1 cellular context compared by ENCODE assay signal in genomic region chr5:138264183-138264582, GRCh38.
TF ChIP-seq lines count a peak whose summit lies in the region.

No MANE protein-coding gene starts in this region.

TF ChIP-seq in GM23338, 12 proteins besides CTCF, POLR2A, EP300 and RAD21:
- TF ChIP-seq, protein P1, sequence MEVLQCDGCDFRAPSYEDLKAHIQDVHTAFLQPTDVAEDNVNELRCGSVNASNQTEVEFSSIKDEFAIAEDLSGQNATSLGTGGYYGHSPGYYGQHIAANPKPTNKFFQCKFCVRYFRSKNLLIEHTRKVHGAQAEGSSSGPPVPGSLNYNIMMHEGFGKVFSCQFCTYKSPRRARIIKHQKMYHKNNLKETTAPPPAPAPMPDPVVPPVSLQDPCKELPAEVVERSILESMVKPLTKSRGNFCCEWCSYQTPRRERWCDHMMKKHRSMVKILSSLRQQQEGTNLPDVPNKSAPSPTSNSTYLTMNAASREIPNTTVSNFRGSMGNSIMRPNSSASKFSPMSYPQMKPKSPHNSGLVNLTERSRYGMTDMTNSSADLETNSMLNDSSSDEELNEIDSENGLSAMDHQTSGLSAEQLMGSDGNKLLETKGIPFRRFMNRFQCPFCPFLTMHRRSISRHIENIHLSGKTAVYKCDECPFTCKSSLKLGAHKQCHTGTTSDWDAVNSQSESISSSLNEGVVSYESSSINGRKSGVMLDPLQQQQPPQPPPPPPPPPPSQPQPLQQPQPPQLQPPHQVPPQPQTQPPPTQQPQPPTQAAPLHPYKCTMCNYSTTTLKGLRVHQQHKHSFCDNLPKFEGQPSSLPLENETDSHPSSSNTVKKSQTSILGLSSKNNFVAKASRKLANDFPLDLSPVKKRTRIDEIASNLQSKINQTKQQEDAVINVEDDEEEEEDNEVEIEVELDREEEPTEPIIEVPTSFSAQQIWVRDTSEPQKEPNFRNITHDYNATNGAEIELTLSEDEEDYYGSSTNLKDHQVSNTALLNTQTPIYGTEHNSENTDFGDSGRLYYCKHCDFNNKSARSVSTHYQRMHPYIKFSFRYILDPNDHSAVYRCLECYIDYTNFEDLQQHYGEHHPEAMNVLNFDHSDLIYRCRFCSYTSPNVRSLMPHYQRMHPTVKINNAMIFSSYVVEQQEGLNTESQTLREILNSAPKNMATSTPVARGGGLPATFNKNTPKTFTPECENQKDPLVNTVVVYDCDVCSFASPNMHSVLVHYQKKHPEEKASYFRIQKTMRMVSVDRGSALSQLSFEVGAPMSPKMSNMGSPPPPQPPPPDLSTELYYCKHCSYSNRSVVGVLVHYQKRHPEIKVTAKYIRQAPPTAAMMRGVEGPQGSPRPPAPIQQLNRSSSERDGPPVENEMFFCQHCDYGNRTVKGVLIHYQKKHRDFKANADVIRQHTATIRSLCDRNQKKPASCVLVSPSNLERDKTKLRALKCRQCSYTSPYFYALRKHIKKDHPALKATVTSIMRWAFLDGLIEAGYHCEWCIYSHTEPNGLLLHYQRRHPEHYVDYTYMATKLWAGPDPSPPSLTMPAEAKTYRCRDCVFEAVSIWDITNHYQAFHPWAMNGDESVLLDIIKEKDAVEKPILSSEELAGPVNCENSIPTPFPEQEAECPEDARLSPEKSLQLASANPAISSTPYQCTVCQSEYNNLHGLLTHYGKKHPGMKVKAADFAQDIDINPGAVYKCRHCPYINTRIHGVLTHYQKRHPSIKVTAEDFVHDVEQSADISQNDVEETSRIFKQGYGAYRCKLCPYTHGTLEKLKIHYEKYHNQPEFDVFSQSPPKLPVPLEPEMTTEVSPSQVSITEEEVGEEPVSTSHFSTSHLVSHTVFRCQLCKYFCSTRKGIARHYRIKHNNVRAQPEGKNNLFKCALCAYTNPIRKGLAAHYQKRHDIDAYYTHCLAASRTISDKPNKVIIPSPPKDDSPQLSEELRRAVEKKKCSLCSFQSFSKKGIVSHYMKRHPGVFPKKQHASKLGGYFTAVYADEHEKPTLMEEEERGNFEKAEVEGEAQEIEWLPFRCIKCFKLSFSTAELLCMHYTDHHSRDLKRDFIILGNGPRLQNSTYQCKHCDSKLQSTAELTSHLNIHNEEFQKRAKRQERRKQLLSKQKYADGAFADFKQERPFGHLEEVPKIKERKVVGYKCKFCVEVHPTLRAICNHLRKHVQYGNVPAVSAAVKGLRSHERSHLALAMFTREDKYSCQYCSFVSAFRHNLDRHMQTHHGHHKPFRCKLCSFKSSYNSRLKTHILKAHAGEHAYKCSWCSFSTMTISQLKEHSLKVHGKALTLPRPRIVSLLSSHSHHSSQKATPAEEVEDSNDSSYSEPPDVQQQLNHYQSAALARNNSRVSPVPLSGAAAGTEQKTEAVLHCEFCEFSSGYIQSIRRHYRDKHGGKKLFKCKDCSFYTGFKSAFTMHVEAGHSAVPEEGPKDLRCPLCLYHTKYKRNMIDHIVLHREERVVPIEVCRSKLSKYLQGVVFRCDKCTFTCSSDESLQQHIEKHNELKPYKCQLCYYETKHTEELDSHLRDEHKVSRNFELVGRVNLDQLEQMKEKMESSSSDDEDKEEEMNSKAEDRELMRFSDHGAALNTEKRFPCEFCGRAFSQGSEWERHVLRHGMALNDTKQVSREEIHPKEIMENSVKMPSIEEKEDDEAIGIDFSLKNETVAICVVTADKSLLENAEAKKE (CRISPR knock-in tag; IDR thresholded peaks at IDR 0.05), result no peak
- TF ChIP-seq ZNF114 (CRISPR knock-in tag; IDR thresholded peaks at IDR 0.05) (no peak), STAT1 (IDR thresholded peaks at IDR 0.05; ENCODE audit: unreplicated experiment) (no peak), CREB1 (CRISPR knock-in tag; IDR thresholded peaks at IDR 0.05; ENCODE audit: low read depth) (no peak), NANOG (IDR thresholded peaks at IDR 0.05; ENCODE audit: borderline replicate concordance) (no peak), REST (IDR thresholded peaks at IDR 0.05; ENCODE audit: unreplicated experiment) (no peak), EZH2 (IDR thresholded peaks at IDR 0.05; ENCODE audit: low read depth, unreplicated experiment) (no peak), ZNF331 (CRISPR knock-in tag; IDR thresholded peaks at IDR 0.05; ENCODE audit: low read depth) (no peak), JUNB (IDR thresholded peaks at IDR 0.05; ENCODE audit: unreplicated experiment) (no peak), EZH2phosphoT487 (IDR thresholded peaks at IDR 0.05; ENCODE audit: unreplicated experiment) (no peak), POLR2AphosphoS5 (IDR thresholded peaks at IDR 0.05; ENCODE audit: low read depth) (no peak)
- TF ChIP-seq, protein P2, sequence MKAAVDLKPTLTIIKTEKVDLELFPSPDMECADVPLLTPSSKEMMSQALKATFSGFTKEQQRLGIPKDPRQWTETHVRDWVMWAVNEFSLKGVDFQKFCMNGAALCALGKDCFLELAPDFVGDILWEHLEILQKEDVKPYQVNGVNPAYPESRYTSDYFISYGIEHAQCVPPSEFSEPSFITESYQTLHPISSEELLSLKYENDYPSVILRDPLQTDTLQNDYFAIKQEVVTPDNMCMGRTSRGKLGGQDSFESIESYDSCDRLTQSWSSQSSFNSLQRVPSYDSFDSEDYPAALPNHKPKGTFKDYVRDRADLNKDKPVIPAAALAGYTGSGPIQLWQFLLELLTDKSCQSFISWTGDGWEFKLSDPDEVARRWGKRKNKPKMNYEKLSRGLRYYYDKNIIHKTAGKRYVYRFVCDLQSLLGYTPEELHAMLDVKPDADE (IDR thresholded peaks at IDR 0.05), result no peak
TF ChIP-seq in GM23338: peak in this region for 0.
